ENCODE assay signal across 8 cellular contexts in genomic region chr15:67068724-67069400, GRCh38. TPM values are rescaled to one million over a fixed set of nuclear protein-coding genes. Genes with fewer than 3 reads are reported as not detected.
A peak's percentile ranks its signal among the peaks of the same experiment; 100 is the strongest.
DNase-seq lines count a peak whose midpoint lies in the region; ATAC-seq, FAIRE-seq and TF ChIP-seq lines count a peak whose summit lies in the region.

No MANE protein-coding gene starts in this region.

- no peak for DNase-seq in GM06990 (ENCODE audit: extremely low read depth, insufficient read length)
- DNase-seq in RCC 7860 (ENCODE audit: low spot score) = peak; percentile 46
- DNase-seq in endothelial cell of umbilical vein (ENCODE audit: low read depth, low spot score) = peak; percentile 24
- DNase-seq in renal cortical epithelial cell (ENCODE audit: low read depth) = peak; percentile 83
- DNase-seq in GM10248 (ENCODE audit: extremely low spot score) = no peak
- no peak for DNase-seq in NCI-H2029 (lab: John Stamatoyannopoulos, UW)

- CTCF ChIA-PET in endothelial cell of umbilical vein (lab: Charles Lee) (interaction anchor here (0.9 to 5.3 kb wide), 7 partner anchors 13 to 125 kb away, joined by 3 to 34 read pairs (median 4); no protein-coding TSS in a partner anchor), GM10248 (lab: Yijun Ruan, JAX) (interaction anchor here (1.2 to 4.4 kb wide), 3 partner anchors 13 to 122 kb away, joined by 3 to 34 read pairs (median 4); no protein-coding TSS in a partner anchor)

- POLR2A ChIA-PET in endothelial cell of umbilical vein (lab: Charles Lee) = interaction anchor here (0.9 to 1.2 kb wide), 2 partner anchors 26 to 33 kb away, joined by 3 read pairs; no protein-coding TSS in a partner anchor
- POLR2A ChIA-PET in GM10248 (lab: Yijun Ruan, JAX) = interaction anchor here (0.5 kb wide), 1 partner anchor 1750 kb away, joined by 5 read pairs; no protein-coding TSS in a partner anchor

- H3K36me3 ChIP-seq in GM06990 (ENCODE audit: control insufficient read depth, insufficient read depth, low read length) (no peaks in the 10 kb centered on the region; the same call in 1 of the 2 replicates), endothelial cell of umbilical vein (ENCODE audit: control insufficient read depth in 2 of 2, extremely low read depth in 1 of 2, insufficient read depth in 2 of 2, low read length in 2 of 2) (peaks cover 0 to 4% of the 10 kb centered on the region in 2 experiments)

- peak overlapping the region; percentile 96 for H3K9ac ChIP-seq in endothelial cell of umbilical vein (replicated peaks; ENCODE audit: extremely low read depth, insufficient read depth, low read length)

- intact Hi-C loops in endothelial cell of umbilical vein (cut with micrococcal nuclease) = loop anchor here (5.0 to 10.0 kb wide), 2 partner anchors 233 to 366 kb away; no protein-coding TSS in a partner anchor

- H3K79me2 ChIP-seq in endothelial cell of umbilical vein (ENCODE audit: control insufficient read depth, insufficient read depth, low read length) = peaks cover 79% of the 10 kb centered on the region

- ATAC-seq in HG02852 (IDR thresholded peaks at IDR 0.05; ENCODE audit: unreplicated experiment) (no peak), GM21825 (IDR thresholded peaks at IDR 0.05; ENCODE audit: unreplicated experiment) (no peak)

- peak overlapping the region; percentile 89 for H3K4me3 ChIP-seq in GM06990 (replicated peaks; ENCODE audit: low read depth, low read length)
- peak overlapping the region in 2 of 3 experiments; percentile 83 to 87 for H3K4me3 ChIP-seq in endothelial cell of umbilical vein (replicated peaks in 1 of 3; ENCODE audit: insufficient read depth in 1 of 3, low read depth in 1 of 3, low read length in 3 of 3)

- H4K20me1 ChIP-seq in endothelial cell of umbilical vein (replicated peaks; ENCODE audit: control insufficient read depth, extremely low read depth, insufficient read depth, low read length) = no peaks in the 10 kb centered on the region

- FAIRE-seq in RCC 7860 (lab: Jason Lieb, UNC) = no peak
- FAIRE-seq in endothelial cell of umbilical vein (lab: Jason Lieb, UNC) = no peak

- no peak for TF ChIP-seq POLR2A in endothelial cell of umbilical vein (IDR thresholded peaks at IDR 0.05; ENCODE audit: low read depth, low read length)

- H3K27me3 ChIP-seq in GM06990 (replicated peaks; ENCODE audit: control insufficient read depth, insufficient read depth, low read length) = no peaks in the 10 kb centered on the region
- no peaks in the 10 kb centered on the region for H3K27me3 ChIP-seq in endothelial cell of umbilical vein (ENCODE audit: control insufficient read depth in 2 of 2, insufficient read depth in 2 of 2, low read length in 2 of 2)

- peak overlapping the region; percentile 89 for H3K27ac ChIP-seq in endothelial cell of umbilical vein (ENCODE audit: insufficient read depth, low read depth, low read length)

- peak overlapping the region; percentile 94 for H3K4me2 ChIP-seq in endothelial cell of umbilical vein (ENCODE audit: insufficient read depth, low read length)

- TF ChIP-seq CTCF in GM06990 (IDR thresholded peaks at IDR 0.05; ENCODE audit: insufficient read depth, low read length, poor library complexity, severe bottlenecking) (no peak), endothelial cell of umbilical vein (IDR thresholded peaks at IDR 0.05; ENCODE audit: extremely low read depth in 1 of 2, insufficient read depth in 1 of 2, low read depth in 1 of 2, low read length in 2 of 2) (no peak), GM10248 (IDR thresholded peaks at IDR 0.05; ENCODE audit: control extremely low read depth, extremely low read depth, low read depth, missing control alignments) (no peak)

- BruUV-seq in endothelial cell of umbilical vein (replicated peaks; lab: Mats Ljungman, UMichigan) = no TSS peak

- H3K4me1 ChIP-seq in endothelial cell of umbilical vein (ENCODE audit: control insufficient read depth, extremely low read depth, insufficient read depth, low read length) = peaks cover 45% of the 10 kb centered on the region

- H3K9me3 ChIP-seq in endothelial cell of umbilical vein (replicated peaks; ENCODE audit: control insufficient read depth, insufficient read depth, low read length) = no peaks in the 10 kb centered on the region

- dilution Hi-C loops in endothelial cell of umbilical vein (cut with MboI; ENCODE audit: extremely low pct_ligation_motif_present, low sequenced_read_pairs) = no loop called here

- no peak overlapping the region for H2AFZ ChIP-seq in endothelial cell of umbilical vein (ENCODE audit: low read depth, low read length)

- H3K9me1 ChIP-seq in endothelial cell of umbilical vein (replicated peaks; ENCODE audit: control insufficient read depth, extremely low read depth, insufficient read depth, low read length) = no peaks in the 10 kb centered on the region

TF ChIP-seq in endothelial cell of umbilical vein, 7 proteins besides CTCF, POLR2A, EP300 and RAD21:
- TF ChIP-seq GATA2 (IDR thresholded peaks at IDR 0.05; ENCODE audit: insufficient read depth, insufficient read length, low read depth, low read length) (no peak), JUN (IDR thresholded peaks at IDR 0.05; ENCODE audit: borderline replicate concordance, insufficient read depth, insufficient read length, low read depth) (no peak), FOS (IDR thresholded peaks at IDR 0.05; ENCODE audit: borderline replicate concordance, insufficient read depth, low read length) (no peak), EZH2 (IDR thresholded peaks at IDR 0.05; ENCODE audit: borderline replicate concordance, low read depth, low read length, severe bottlenecking) (no peak), MAX (IDR thresholded peaks at IDR 0.05; ENCODE audit: insufficient read depth, insufficient read length) (no peak), MYC (IDR thresholded peaks at IDR 0.05; ENCODE audit: low read depth, low read length) (no peak), POLR2AphosphoS5 (IDR thresholded peaks at IDR 0.05; ENCODE audit: insufficient read depth, low read depth, low read length) (no peak)

RNA-seq across cellular contexts. Expression of gene SMAD3, which starts 3.5 kb away (rescaled TPM):
- total RNA-seq in endothelial cell of umbilical vein (71.7 and 88.2 TPM in 2 replicates), renal cortical epithelial cell (28.8 and 31.4 TPM in 2 replicates)
- 53.4 and 56.4 TPM in 2 replicates for polyA plus RNA-seq in endothelial cell of umbilical vein
- 47.7 and 47.9 TPM in 2 replicates for polyA plus RNA-seq in endothelial cell of umbilical vein (2011; cell fraction: cytosol; rRNA removed)
- polyA plus RNA-seq in endothelial cell of umbilical vein (2011; cell fraction: nucleus; rRNA removed) = 114 and 122 TPM in 2 replicates
- polyA plus RNA-seq in endothelial cell of umbilical vein (2012) = 87.3 and 91.3 TPM in 2 replicates
- 53.1 and 59.9 TPM in 2 replicates for polyA minus RNA-seq in endothelial cell of umbilical vein
- 13.7 TPM for polyA minus RNA-seq in endothelial cell of umbilical vein (2011; cell fraction: cytosol; rRNA and poly(A)+ RNA removed)
- 73.9 and 75.1 TPM in 2 replicates for polyA minus RNA-seq in endothelial cell of umbilical vein (2011; cell fraction: nucleus; rRNA and poly(A)+ RNA removed)

Comparison
In these comparisons a context has a peak if more than half of its experiments do, and no peak if none do; other contexts are left out.
1. DNase-seq: peak in RCC 7860 (single experiment), endothelial cell of umbilical vein (single experiment) and renal cortical epithelial cell (single experiment); none in GM06990 (single experiment), GM10248 (single experiment) and NCI-H2029 (single experiment).